ENCODE assay signal across 9 cellular contexts in genomic region chr11:107598225-107599139, GRCh38. TPM values are rescaled to one million over a fixed set of nuclear protein-coding genes. Genes with fewer than 3 reads are reported as not detected.
DNase-seq lines count a peak whose midpoint lies in the region; ATAC-seq and TF ChIP-seq lines count a peak whose summit lies in the region.
"Had no signal": no experiment of that assay in that cellular context is flagged by ENCODE, and none has a peak within 500 bp of the region (broad histone marks: within the 10 kb centered on the region; RNA-seq: fewer than 3 reads in every experiment).

No MANE protein-coding gene starts in this region.

- TF ChIP-seq CTCF in smooth muscle cell (IDR thresholded peaks at IDR 0.05; ENCODE audit: borderline replicate concordance, insufficient read depth, poor library complexity, severe bottlenecking) (peak; percentile 29), mesothelial cell of epicardium (IDR thresholded peaks at IDR 0.05; ENCODE audit: unreplicated experiment) (no peak), gastrocnemius medialis (IDR thresholded peaks at IDR 0.05 in 4 of 5, conservative IDR thresholded peaks at IDR 0.05 in 1 of 5) (peak in 1 of 5 experiments; percentile 52)

- no peaks in the 10 kb centered on the region for H3K9me3 Mint-ChIP-seq in mesothelial cell of epicardium
- H3K9me3 Mint-ChIP-seq: T-helper 1 cell treated with Interleukin-12 subunit alpha and Interleukin-12 subunit beta and Interleukin-4 antibody, amounts not matched to agents 30 μg/mL and 1 μg/mL, for 36 hours had no signal

- no peaks in the 10 kb centered on the region for H3K36me3 Mint-ChIP-seq in mesothelial cell of epicardium

- no peak overlapping the region for H2AFZ ChIP-seq in smooth muscle cell (ENCODE audit: low read depth)

- H4K20me1 ChIP-seq in smooth muscle cell (ENCODE audit: low read depth) = no peaks in the 10 kb centered on the region

- no peak overlapping the region for H3K9ac ChIP-seq in smooth muscle cell (ENCODE audit: low read depth)

- TF ChIP-seq POLR2A in gastrocnemius medialis (IDR thresholded peaks at IDR 0.05) = no peak

- 55% methylated on average over 6 of the region's 6 CpGs for WGBS in smooth muscle cell (ENCODE audit: low lambda C conversion rate)

- H3K4me3 ChIP-seq in smooth muscle cell (no peak overlapping the region), gastrocnemius medialis (no peak overlapping the region)

- no peak overlapping the region for H3K4me2 ChIP-seq in smooth muscle cell

- in situ Hi-C loops in gastrocnemius medialis (cut with MboI; ENCODE audit: low sequenced_read_pairs in 4 of 4) = no loop called here

- H3K4me1 ChIP-seq in smooth muscle cell (ENCODE audit: low read depth) (no peaks in the 10 kb centered on the region), gastrocnemius medialis (no peaks in the 10 kb centered on the region)

- DNase-seq in ELF-1 (ENCODE audit: low read depth, low spot score) (peak; percentile 40), HuH-7.5 (ENCODE audit: low spot score) (peak; percentile 5), cerebellar cortex (ENCODE audit: low spot score) (peak; percentile 45), smooth muscle cell (lab: John Stamatoyannopoulos, UW; ENCODE audit: unreplicated experiment) (no peak), mesothelial cell of epicardium (ENCODE audit: low spot score in 2 of 2, unreplicated experiment in 2 of 2) (no peak), gastrocnemius medialis (no peak)

- no peak overlapping the region for H3K27ac Mint-ChIP-seq in mesothelial cell of epicardium
- H3K27ac Mint-ChIP-seq: T-helper 1 cell treated with Interleukin-12 subunit alpha and Interleukin-12 subunit beta and Interleukin-4 antibody, amounts not matched to agents 30 μg/mL and 1 μg/mL, for 36 hours had no signal

- no peak overlapping the region for H3K27ac ChIP-seq in smooth muscle cell (ENCODE audit: low read depth)
- no peak overlapping the region for H3K27ac ChIP-seq in gastrocnemius medialis

- H3F3A ChIP-seq in smooth muscle cell (ENCODE audit: low read depth) = no peaks in the 10 kb centered on the region

- H3K27me3 ChIP-seq in smooth muscle cell (ENCODE audit: low read depth) (peaks cover 53% of the 10 kb centered on the region), gastrocnemius medialis (no peaks in the 10 kb centered on the region)

- H3K4me3 Mint-ChIP-seq in mesothelial cell of epicardium = no peak overlapping the region
- H3K4me3 Mint-ChIP-seq: T-helper 1 cell treated with Interleukin-12 subunit alpha and Interleukin-12 subunit beta and Interleukin-4 antibody, amounts not matched to agents 30 μg/mL and 1 μg/mL, for 36 hours had no signal

- peak; percentile 56 for ATAC-seq in GM19468 (IDR thresholded peaks at IDR 0.05; ENCODE audit: extremely low read depth, unreplicated experiment)
- no peak for ATAC-seq in GM19324 (IDR thresholded peaks at IDR 0.05; ENCODE audit: low FRiP score, unreplicated experiment)
- no peak for ATAC-seq in gastrocnemius medialis

- no peaks in the 10 kb centered on the region for H3K4me1 Mint-ChIP-seq in mesothelial cell of epicardium

- H3K9me3 ChIP-seq in smooth muscle cell (replicated peaks; ENCODE audit: low read depth) (no peaks in the 10 kb centered on the region), gastrocnemius medialis (no peaks in the 10 kb centered on the region)

- intact Hi-C loops in gastrocnemius medialis (cut with DNase I; ENCODE audit: low total_unique reads) = no loop called here

- no peaks in the 10 kb centered on the region for H3K79me2 ChIP-seq in smooth muscle cell (ENCODE audit: low read depth)

- H3K27me3 Mint-ChIP-seq in mesothelial cell of epicardium (ENCODE audit: low read depth) = peaks cover 72% of the 10 kb centered on the region

- H3K36me3 ChIP-seq in smooth muscle cell (ENCODE audit: low read depth) = no peaks in the 10 kb centered on the region
- no peaks in the 10 kb centered on the region for H3K36me3 ChIP-seq in gastrocnemius medialis

RNA-seq across cellular contexts. Expression of gene ELMOD1, which starts 7.5 kb away (rescaled TPM):
- total RNA-seq in smooth muscle cell (0.94 and 1.4 TPM in 2 replicates), mesothelial cell of epicardium (0.69 to 0.75 TPM (median 0.73 TPM) in 3 replicates), gastrocnemius medialis (1 to 10 TPM in 3 of 4 donors, under 1 TPM in 1; 0.70 to 3.7 (median 1.6) TPM)
- 0.24 TPM in 1 of 2 replicates, not detected in the other for polyA plus RNA-seq in smooth muscle cell

RNA-seq across cellular contexts. Expression of gene ALKBH8, which starts 32.9 kb away (rescaled TPM):
- total RNA-seq in smooth muscle cell = 8.4 and 12.4 TPM in 2 replicates
- 2.8 and 3.8 TPM in 2 replicates for polyA plus RNA-seq in smooth muscle cell
- total RNA-seq in mesothelial cell of epicardium = 5.5 to 7.2 TPM (median 7.1 TPM) in 3 replicates
- 1 to 10 TPM; 5.4 to 8.1 (median 6.6) TPM for total RNA-seq in gastrocnemius medialis

Comparison
In these comparisons a context has a peak if more than half of its experiments do, and no peak if none do; other contexts are left out.
1. DNase-seq: peak in ELF-1 (single experiment), HuH-7.5 (single experiment) and cerebellar cortex (single experiment); none in smooth muscle cell (single experiment), mesothelial cell of epicardium (0 of 2) and gastrocnemius medialis (0 of 2).